ENCODE assay signal across 9 cellular contexts in genomic region chr5:107671742-107672211, GRCh38. TPM values are rescaled to one million over a fixed set of nuclear protein-coding genes. Genes with fewer than 3 reads are reported as not detected.
DNase-seq lines count a peak whose midpoint lies in the region; ATAC-seq, FAIRE-seq and TF ChIP-seq lines count a peak whose summit lies in the region.
"Had no signal": no experiment of that assay in that cellular context is flagged by ENCODE, and none has a peak within 500 bp of the region (broad histone marks: within the 10 kb centered on the region; RNA-seq: fewer than 3 reads in every experiment).

No MANE protein-coding gene starts in this region.

- peak overlapping the region in 1 of 2 experiments; percentile 33; a peak in 2 of 4 replicates for H4K8ac ChIP-seq in IMR-90 (ENCODE audit: low read depth in 2 of 2, low read length in 2 of 2)
- no peak overlapping the region; the same call in 1 of the 2 replicates for H4K8ac ChIP-seq in H1 (ENCODE audit: extremely low read depth, insufficient read depth, low read length)

- H2AFZ ChIP-seq in IMR-90 (replicated peaks; ENCODE audit: low read length, poor library complexity) (peak overlapping the region; percentile 89), H1 (ENCODE audit: low read length) (no peak overlapping the region)

- no peak overlapping the region for H3K18ac ChIP-seq in IMR-90 (ENCODE audit: low read depth, low read length)
- H3K18ac ChIP-seq in H1 (ENCODE audit: extremely low read depth, low read length): peak overlapping the region; percentile 85

- H2BK5ac ChIP-seq in IMR-90 (ENCODE audit: low read depth, low read length, poor library complexity, severe bottlenecking): no peak overlapping the region
- H2BK5ac ChIP-seq in H1 (ENCODE audit: low read depth, low read length): no peak overlapping the region

- TF ChIP-seq CTCF in IMR-90 (conservative IDR thresholded peaks at IDR 0.05; ENCODE audit: low read depth, low read length) (no peak), H1 (IDR thresholded peaks at IDR 0.05; ENCODE audit: control extremely low read depth in 1 of 3, insufficient read depth in 1 of 3, low read depth in 1 of 3, low read length in 3 of 3) (no peak)

- H3K4me3 ChIP-seq in IMR-90 (ENCODE audit: insufficient read depth, low read depth, low read length) (peak overlapping the region; percentile 52), SJCRH30 (peak overlapping the region; percentile 84), H1 (ENCODE audit: extremely low read depth in 1 of 4, insufficient read depth in 2 of 4, low read depth in 3 of 4, low read length in 4 of 4) (peak overlapping the region; percentile 77 to 93 (median 86)), muscle layer of duodenum (ENCODE audit: low read depth in 1 of 2, low read length in 2 of 2) (peak overlapping the region; percentile 66 to 90)

- no peak for ATAC-seq in IMR-90 (ENCODE audit: low read depth)
- no peak for ATAC-seq in HG02938 (IDR thresholded peaks at IDR 0.05; ENCODE audit: unreplicated experiment)
- ATAC-seq in GM18870 (IDR thresholded peaks at IDR 0.05; ENCODE audit: unreplicated experiment): no peak

- no TSS peak for BruUV-seq in IMR-90 (replicated peaks; lab: Mats Ljungman, UMichigan)

- H2BK120ac ChIP-seq in IMR-90 (ENCODE audit: low read depth, low read length) (peak overlapping the region; percentile 4; the same call in 1 of the 2 replicates), H1 (replicated peaks; ENCODE audit: low read depth, low read length) (peak overlapping the region; percentile 69)

- H3K36me3 ChIP-seq in IMR-90 (ENCODE audit: control insufficient read depth, insufficient read depth, low read length): no peaks in the 10 kb centered on the region
- H3K36me3 ChIP-seq in SJCRH30: no peaks in the 10 kb centered on the region
- no peaks in the 10 kb centered on the region for H3K36me3 ChIP-seq in H1 (ENCODE audit: control insufficient read depth in 2 of 4, insufficient read depth in 4 of 4, low read length in 3 of 4)
- H3K36me3 ChIP-seq in muscle layer of duodenum (ENCODE audit: control insufficient read depth in 1 of 2, insufficient read depth in 2 of 2, low read length in 2 of 2): no peaks in the 10 kb centered on the region

- intact Hi-C loops in IMR-90 (cut with micrococcal nuclease): loop anchor here (2.0 to 5.0 kb wide), 6 partner anchors 99 to 1554 kb away; no protein-coding TSS in a partner anchor

- H3K27ac ChIP-seq in IMR-90 (ENCODE audit: insufficient read depth, low read length) (no peak overlapping the region), SJCRH30 (peak overlapping the region; percentile 97), H1 (ENCODE audit: low read depth, low read length) (no peak overlapping the region), muscle layer of duodenum (ENCODE audit: low read length) (peak overlapping the region; percentile 75)

- H2AK5ac ChIP-seq in IMR-90 (ENCODE audit: low read depth, low read length) (no peak overlapping the region), H1 (ENCODE audit: low read depth, low read length) (no peak overlapping the region)

- dilution Hi-C loops in IMR-90 (cut with HindIII; ENCODE audit: low sequenced_read_pairs, unreplicated experiment): no loop called here

- H3K4me1 ChIP-seq in IMR-90 (ENCODE audit: control insufficient read depth, insufficient read depth, low read length) (no peaks in the 10 kb centered on the region), SJCRH30 (peaks cover 7% of the 10 kb centered on the region; the same call in 1 of the 2 replicates), H1 (replicated peaks in 1 of 4; ENCODE audit: control insufficient read depth in 3 of 4, insufficient read depth in 4 of 4, low read length in 3 of 4) (peaks cover 0 to 3% (median 2%) of the 10 kb centered on the region in 4 experiments; a peak in 4 of 7 replicates), muscle layer of duodenum (ENCODE audit: control insufficient read depth in 1 of 2, insufficient read depth in 2 of 2, low read length in 2 of 2) (peaks cover 0 to 17% of the 10 kb centered on the region in 2 donors)

- peak overlapping the region; percentile 32; the same call in 1 of the 2 replicates for H4K91ac ChIP-seq in IMR-90 (ENCODE audit: insufficient read depth, low read depth, low read length)
- H4K91ac ChIP-seq in H1 (replicated peaks; ENCODE audit: insufficient read length, low read length): peak overlapping the region; percentile 44

- FAIRE-seq in H1 (lab: Jason Lieb, UNC): no peak
- FAIRE-seq: A204.1 had no signal

- in situ Hi-C loops in IMR-90 (cut with MboI; ENCODE audit: low sequenced_read_pairs): loop anchor here (10.0 kb wide), 1 partner anchor 1407 kb away; no protein-coding TSS in a partner anchor

- TF ChIP-seq EP300 in H1 (IDR thresholded peaks at IDR 0.05; ENCODE audit: borderline replicate concordance in 1 of 2, low read depth in 2 of 2, low read length in 2 of 2): no peak

- H3K9me3 ChIP-seq in IMR-90 (ENCODE audit: control insufficient read depth, insufficient read depth, low read length): no peaks in the 10 kb centered on the region
- no peaks in the 10 kb centered on the region for H3K9me3 ChIP-seq in SJCRH30 (replicated peaks)
- no peaks in the 10 kb centered on the region for H3K9me3 ChIP-seq in H1 (ENCODE audit: insufficient read depth in 2 of 2, low read depth in 1 of 2, low read length in 1 of 2)
- H3K9me3 ChIP-seq in muscle layer of duodenum (ENCODE audit: control insufficient read depth in 1 of 2, low read length in 2 of 2): no peaks in the 10 kb centered on the region

- H3K27me3 ChIP-seq in IMR-90 (ENCODE audit: control insufficient read depth, insufficient read depth, low read length) (peaks cover 8% of the 10 kb centered on the region; the same call in 1 of the 2 replicates), SJCRH30 (no peaks in the 10 kb centered on the region), H1 (replicated peaks in 1 of 4; ENCODE audit: control insufficient read depth in 3 of 4, extremely low read depth in 1 of 4, insufficient read depth in 3 of 4, low read length in 3 of 4) (peaks cover 0 to 14% (median 5%) of the 10 kb centered on the region in 4 experiments; a peak in 4 of 7 replicates), muscle layer of duodenum (ENCODE audit: low read depth, low read length) (no peaks in the 10 kb centered on the region)

- no peaks in the 10 kb centered on the region for H4K20me1 ChIP-seq in IMR-90 (ENCODE audit: insufficient read depth, low read length)
- H4K20me1 ChIP-seq in H1 (replicated peaks in 1 of 2; ENCODE audit: control insufficient read depth in 1 of 2, insufficient read depth in 2 of 2, low read length in 2 of 2): no peaks in the 10 kb centered on the region

- peak overlapping the region; percentile 58; the same call in 1 of the 2 replicates for H3K56ac ChIP-seq in IMR-90 (ENCODE audit: extremely low read depth, insufficient read depth, low read length)
- H3K56ac ChIP-seq in H1 (replicated peaks; ENCODE audit: insufficient read length, low read depth, low read length): peak overlapping the region; percentile 56

- H4K5ac ChIP-seq in IMR-90 (ENCODE audit: low read depth, low read length) (no peak overlapping the region), H1 (ENCODE audit: insufficient read length, low read depth, low read length) (peak overlapping the region; percentile 44)

- H3K23ac ChIP-seq in IMR-90 (ENCODE audit: low read depth, low read length) (0 out of 2 replicates have a peak overlapping the region, but pooled peaks have one; percentile 15), H1 (ENCODE audit: insufficient read length) (no peak overlapping the region)

- no peaks in the 10 kb centered on the region for H3K79me1 ChIP-seq in IMR-90 (ENCODE audit: low read depth in 1 of 2, low read length in 2 of 2)
- H3K79me1 ChIP-seq in H1 (ENCODE audit: low read depth, low read length): no peaks in the 10 kb centered on the region

- H3K79me2 ChIP-seq in H1 (ENCODE audit: control insufficient read depth in 1 of 2, insufficient read depth in 2 of 2, low read length in 2 of 2): peaks cover 0 to 24% of the 10 kb centered on the region in 2 experiments; a peak in 2 of 4 replicates

- TF ChIP-seq POLR2A in IMR-90 (IDR thresholded peaks at IDR 0.05; ENCODE audit: low read depth, low read length): no peak
- TF ChIP-seq POLR2A in H1 (IDR thresholded peaks at IDR 0.05; ENCODE audit: control extremely low read depth in 1 of 2, low read depth in 2 of 2, low read length in 2 of 2): no peak; a peak in 1 of 3 replicates

- H2BK20ac ChIP-seq in IMR-90 (ENCODE audit: low read depth, low read length) (no peak overlapping the region), H1 (ENCODE audit: low read length) (no peak overlapping the region)

- H3K4me2 ChIP-seq in IMR-90 (ENCODE audit: low read depth, low read length): peak overlapping the region; percentile 89
- H3K4me2 ChIP-seq in H1 (ENCODE audit: insufficient read depth in 1 of 2, low read depth in 2 of 2, low read length in 2 of 2): peak overlapping the region; percentile 97 to 98

- no peak overlapping the region for H3K14ac ChIP-seq in IMR-90 (replicated peaks; ENCODE audit: low read depth, low read length)
- no peak overlapping the region for H3K14ac ChIP-seq in H1 (ENCODE audit: insufficient read length)

- DNase-seq in DMS79 treated with DMSO at 0.1 percent for 48 hours (lab: John Stamatoyannopoulos, UW): peak; percentile 31
- no peak for DNase-seq in DMS79 (lab: John Stamatoyannopoulos, UW)
- peak; percentile 52 for DNase-seq in IMR-90
- peak; percentile 87 to 93 for DNase-seq in SJCRH30
- peak in 1 of 2 experiments; percentile 76 for DNase-seq in H1 (ENCODE audit: low read depth in 1 of 2, low spot score in 2 of 2)

- H3K9ac ChIP-seq in IMR-90 (ENCODE audit: low read depth, low read length) (peak overlapping the region; percentile 20), H1 (replicated peaks in 1 of 4; ENCODE audit: extremely low read depth in 1 of 4, low read depth in 3 of 4, low read length in 3 of 4) (peak overlapping the region in 3 of 4 experiments; percentile 20 to 40 (median 34); a peak in 5 of 7 replicates)

- no peaks in the 10 kb centered on the region for H3K9me1 ChIP-seq in IMR-90 (ENCODE audit: insufficient read depth, low read length)

- H2BK15ac ChIP-seq in IMR-90 (ENCODE audit: low read depth, low read length) (no peak overlapping the region), H1 (ENCODE audit: low read length) (no peak overlapping the region)

- POLR2A ChIA-PET in IMR-90 (lab: Charles Lee; ENCODE audit: unreplicated experiment): interaction anchor here (0.5 kb wide), 1 partner anchor 600 kb away, joined by 3 read pairs; no protein-coding TSS in a partner anchor
- POLR2A ChIA-PET in H1 (lab: Charles Lee; ENCODE audit: partially characterized antibody): interaction anchor here (0.7 to 1.0 kb wide), 3 partner anchors 8 to 687 kb away, joined by 3 read pairs; no protein-coding TSS in a partner anchor

- WGBS in IMR-90 (ENCODE audit: extremely low coverage in 2 of 2, insufficient read length in 1 of 2), 2 experiments: 0% methylated on average over 4 of the region's 20 CpGs; no CpG with 5 or more reads in 1 of the 2 experiments
- 1% methylated on average over 16 of the region's 20 CpGs; no CpG with 5 or more reads in 1 of the 2 experiments for WGBS in H1 (ENCODE audit: extremely low coverage in 1 of 2, insufficient coverage in 1 of 2, insufficient read length in 1 of 2, insufficient replicate concordance in 2 of 2, low coverage in 1 of 2, low lambda C conversion rate in 2 of 2, missing lambda C conversion rate in 1 of 2), 2 experiments

- H2AK9ac ChIP-seq in IMR-90 (replicated peaks; ENCODE audit: low read depth, low read length, poor library complexity): peak overlapping the region; percentile 3

- H2BK12ac ChIP-seq in H1 (ENCODE audit: low read depth, low read length): no peak overlapping the region

- peak overlapping the region; percentile 37; the same call in 1 of the 2 replicates for H3K4ac ChIP-seq in IMR-90 (ENCODE audit: low read depth, low read length)
- H3K4ac ChIP-seq in H1 (replicated peaks; ENCODE audit: insufficient read length, low read depth, low read length): peak overlapping the region; percentile 64

- H3K23me2 ChIP-seq in H1 (ENCODE audit: low read depth, low read length): peaks cover 31% of the 10 kb centered on the region

- CTCF ChIA-PET in IMR-90 (lab: Yijun Ruan, JAX) (interaction anchor here (0.7 kb wide), 2 partner anchors 208 to 412 kb away, joined by 3 to 4 read pairs; no protein-coding TSS in a partner anchor), H1 (lab: Charles Lee; ENCODE audit: partially characterized antibody) (no interaction called here)

- TF ChIP-seq RAD21 in IMR-90 (IDR thresholded peaks at IDR 0.05; ENCODE audit: low read length) (no peak), H1 (IDR thresholded peaks at IDR 0.05 in 1 of 2, conservative IDR thresholded peaks at IDR 0.05 in 1 of 2; ENCODE audit: low read depth in 2 of 2, low read length in 2 of 2) (0 out of 4 replicates have a peak, but pooled peaks have one; percentile 0)

RNA-seq across cellular contexts. Expression of gene EFNA5, which starts 1.0 kb away (rescaled TPM):
- 1.6 and 2.2 TPM in 2 replicates for total RNA-seq in IMR-90 (2012; rRNA removed)
- polyA plus RNA-seq in IMR-90 (2012; rRNA removed) (1.4 and 1.5 TPM in 2 replicates), H1 (2011; rRNA removed) (9.4 and 9.6 TPM in 2 replicates)
- 0.65 and 1.3 TPM in 2 replicates for polyA plus RNA-seq in IMR-90 (2012; cell fraction: cytosol; rRNA removed)
- 1.1 and 3.6 TPM in 2 replicates for polyA plus RNA-seq in IMR-90 (2012; cell fraction: nucleus; rRNA removed; ENCODE audit: low replicate concordance)
- 32.7 and 41.3 TPM in 2 replicates for total RNA-seq in SJCRH30 (2014; rRNA removed; shearing (Covaris generic))
- 17.6 and 21.8 TPM in 2 replicates for total RNA-seq in H1 (2021; fragmentation: NEBNext Ultra II Directional; extraction: Animal tissue kit (Norgen Biotek cat#: 25700))
- polyA plus RNA-seq in H1 (2011; cell fraction: cytosol; rRNA removed): 3.6 TPM
- polyA plus RNA-seq in H1 (2011; cell fraction: nucleus; rRNA removed): 4.9 TPM
- 10.0 to 11.0 TPM (median 10.1 TPM) in 4 replicates for polyA plus RNA-seq in H1 (2012, experiment 1 of 2)
- 20.6 TPM for polyA plus RNA-seq in H1 (2012, experiment 2 of 2)
- polyA plus RNA-seq in H1 (2013, experiment 1 of 2): 7.2 TPM
- 11.3 TPM for polyA plus RNA-seq in H1 (2013, experiment 2 of 2)
- 12.1 and 20.3 TPM in 2 replicates for polyA minus RNA-seq in H1 (2011; rRNA and poly(A)+ RNA removed)
- polyA minus RNA-seq in H1 (2011; cell fraction: cytosol; rRNA and poly(A)+ RNA removed): 16.2 TPM
- 37.6 TPM for polyA minus RNA-seq in H1 (2011; cell fraction: nucleus; rRNA and poly(A)+ RNA removed)

Comparison
In these comparisons a context has a peak if more than half of its experiments do, and no peak if none do; other contexts are left out.
1. H3K27ac ChIP-seq: peak in SJCRH30 (single experiment) and muscle layer of duodenum (single experiment); none in IMR-90 (single experiment) and H1 (single experiment).
2. Peak in every context shown above with its lines, with median percentiles within 50 percentile points of each other: H3K4me3 ChIP-seq.